Comparison of ENCODE assay signal across 1 cellular context in the genomic region with DNA sequence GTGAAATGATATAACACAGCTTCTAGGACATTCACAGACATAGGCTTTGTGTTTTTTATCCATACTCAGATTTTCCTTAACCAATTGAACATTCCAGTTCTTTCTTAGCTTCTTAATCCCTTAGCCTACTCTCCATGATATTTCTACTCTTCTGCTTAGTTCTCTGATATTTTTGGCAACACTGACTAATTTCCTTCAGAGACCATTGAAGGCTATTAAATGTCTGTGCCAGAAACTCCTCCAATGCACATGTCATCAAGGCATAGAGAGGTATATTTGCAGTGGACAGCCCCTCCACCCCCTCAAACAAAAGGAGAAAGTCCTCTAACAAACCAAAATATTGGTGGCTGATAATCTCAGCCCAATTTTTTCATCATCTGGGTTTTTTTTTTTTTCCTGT.
A peak's percentile ranks its signal among the peaks of the same experiment; 100 is the strongest.
TF ChIP-seq lines count a peak whose summit lies in the region.

No MANE protein-coding gene starts in this region.

TF ChIP-seq in endothelial cell of umbilical vein, 7 proteins besides CTCF, POLR2A, EP300 and RAD21:
- TF ChIP-seq GATA2 (IDR thresholded peaks at IDR 0.05; ENCODE audit: insufficient read depth, insufficient read length, low read depth, low read length) (no peak), FOS (IDR thresholded peaks at IDR 0.05; ENCODE audit: borderline replicate concordance, insufficient read depth, low read length) (peak; percentile 44), EZH2 (IDR thresholded peaks at IDR 0.05; ENCODE audit: borderline replicate concordance, low read depth, low read length, severe bottlenecking) (no peak), JUN (IDR thresholded peaks at IDR 0.05; ENCODE audit: borderline replicate concordance, insufficient read depth, insufficient read length, low read depth) (peak; percentile 1)
- TF ChIP-seq, protein P1, sequence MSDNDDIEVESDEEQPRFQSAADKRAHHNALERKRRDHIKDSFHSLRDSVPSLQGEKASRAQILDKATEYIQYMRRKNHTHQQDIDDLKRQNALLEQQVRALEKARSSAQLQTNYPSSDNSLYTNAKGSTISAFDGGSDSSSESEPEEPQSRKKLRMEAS (IDR thresholded peaks at IDR 0.05; ENCODE audit: insufficient read depth, insufficient read length): no peak
